Comparison of ENCODE assay signal across 18 cellular contexts in the genomic region with DNA sequence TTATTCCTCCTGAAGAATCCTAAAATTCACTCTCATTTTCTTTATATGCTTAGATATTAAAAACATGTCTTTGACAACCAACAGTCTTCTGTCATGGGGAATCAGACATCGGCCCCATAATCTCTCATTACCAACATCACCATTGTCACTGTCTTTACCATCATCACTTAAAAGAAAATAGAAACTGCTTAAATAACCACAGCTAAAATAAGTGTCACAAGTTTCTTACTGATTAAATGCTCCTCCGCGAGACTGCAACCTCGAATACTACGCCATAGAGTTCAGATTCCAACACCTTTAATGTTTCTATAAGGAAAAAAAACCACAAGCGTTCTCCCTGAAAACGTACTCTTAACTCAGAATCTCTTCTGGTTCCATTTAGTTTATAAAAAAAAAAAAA.
"Had no signal": no experiment of that assay in that cellular context is flagged by ENCODE, and none has a peak within 500 bp of the region (broad histone marks: within the 10 kb centered on the region; RNA-seq: fewer than 3 reads in every experiment).

No MANE protein-coding gene starts in this region.

- H3K4me1 Mint-ChIP-seq: activated B cell treated with CpG ODN at 0.5 μM for 24 hours; stimulated activated memory B cell treated with anti-CD40 and anti-IgM and Interleukin-4, amounts not matched to agents 10 μg/mL and 1 μg/mL and 100 μg/mL, for 72 hours had no signal

- H3K27me3 Mint-ChIP-seq: activated B cell treated with CpG ODN at 0.5 μM for 24 hours; stimulated activated memory B cell treated with anti-CD40 and anti-IgM and Interleukin-4, amounts not matched to agents 10 μg/mL and 1 μg/mL and 100 μg/mL, for 72 hours had no signal

- H3K9me3 Mint-ChIP-seq: activated B cell treated with CpG ODN at 0.5 μM for 24 hours; mesothelial cell of epicardium; stimulated activated memory B cell treated with anti-CD40 and anti-IgM and Interleukin-4, amounts not matched to agents 10 μg/mL and 1 μg/mL and 100 μg/mL, for 72 hours had no signal

- H3K4me3 ChIP-seq: gastrocnemius medialis, left lung, sigmoid colon, spleen, upper lobe of right lung had no signal

- H3K9me3 ChIP-seq: gastrocnemius medialis, left lung, sigmoid colon, spleen, upper lobe of right lung had no signal

- H3K27ac Mint-ChIP-seq: activated B cell treated with CpG ODN at 0.5 μM for 24 hours; mesothelial cell of epicardium; stimulated activated memory B cell treated with anti-CD40 and anti-IgM and Interleukin-4, amounts not matched to agents 10 μg/mL and 1 μg/mL and 100 μg/mL, for 72 hours had no signal

- H3K27ac ChIP-seq: gastrocnemius medialis, left lung, sigmoid colon, spleen, upper lobe of right lung had no signal

- H3K4me3 Mint-ChIP-seq: activated B cell treated with CpG ODN at 0.5 μM for 24 hours; mesothelial cell of epicardium; stimulated activated memory B cell treated with anti-CD40 and anti-IgM and Interleukin-4, amounts not matched to agents 10 μg/mL and 1 μg/mL and 100 μg/mL, for 72 hours had no signal

- H3K36me3 Mint-ChIP-seq: mesothelial cell of epicardium; stimulated activated memory B cell treated with anti-CD40 and anti-IgM and Interleukin-4, amounts not matched to agents 10 μg/mL and 1 μg/mL and 100 μg/mL, for 72 hours had no signal

- H3K36me3 ChIP-seq: gastrocnemius medialis, left lung, sigmoid colon, spleen, upper lobe of right lung had no signal

- H3K4me1 ChIP-seq: gastrocnemius medialis, left lung, upper lobe of right lung had no signal

- ATAC-seq: gastrocnemius medialis; left lung; stimulated activated memory B cell treated with anti-CD40 and anti-IgM and Interleukin-4, amounts not matched to agents 10 μg/mL and 1 μg/mL and 100 μg/mL, for 72 hours; upper lobe of right lung had no signal

- DNase-seq: activated B cell treated with CpG ODN at 0.5 μM for 24 hours; activated CD4-positive, alpha-beta T cell treated with anti-CD3 and anti-CD28 coated beads, Interleukin-2, amount 50 U/mL, for 1 hour; activated gamma-delta T cell treated with Interleukin-2 at 50 U/mL for 16 hours; cerebellar nuclear complex; cortex of kidney; gastrocnemius medialis; head of caudate nucleus; left lung; occipital lobe; posterior cingulate gyrus; sigmoid colon; spleen; stimulated activated CD4-positive, alpha-beta T cell treated with anti-CD3 and anti-CD28 coated beads, Interleukin-4, amount 100 ng/mL, for 4 hours; SW 1271; T-helper 9 cell; upper lobe of right lung had no signal

- H3K27me3 ChIP-seq: gastrocnemius medialis, left lung, sigmoid colon, spleen, upper lobe of right lung had no signal
